ENCODE assay signal across 1 cellular context in the genomic region with DNA sequence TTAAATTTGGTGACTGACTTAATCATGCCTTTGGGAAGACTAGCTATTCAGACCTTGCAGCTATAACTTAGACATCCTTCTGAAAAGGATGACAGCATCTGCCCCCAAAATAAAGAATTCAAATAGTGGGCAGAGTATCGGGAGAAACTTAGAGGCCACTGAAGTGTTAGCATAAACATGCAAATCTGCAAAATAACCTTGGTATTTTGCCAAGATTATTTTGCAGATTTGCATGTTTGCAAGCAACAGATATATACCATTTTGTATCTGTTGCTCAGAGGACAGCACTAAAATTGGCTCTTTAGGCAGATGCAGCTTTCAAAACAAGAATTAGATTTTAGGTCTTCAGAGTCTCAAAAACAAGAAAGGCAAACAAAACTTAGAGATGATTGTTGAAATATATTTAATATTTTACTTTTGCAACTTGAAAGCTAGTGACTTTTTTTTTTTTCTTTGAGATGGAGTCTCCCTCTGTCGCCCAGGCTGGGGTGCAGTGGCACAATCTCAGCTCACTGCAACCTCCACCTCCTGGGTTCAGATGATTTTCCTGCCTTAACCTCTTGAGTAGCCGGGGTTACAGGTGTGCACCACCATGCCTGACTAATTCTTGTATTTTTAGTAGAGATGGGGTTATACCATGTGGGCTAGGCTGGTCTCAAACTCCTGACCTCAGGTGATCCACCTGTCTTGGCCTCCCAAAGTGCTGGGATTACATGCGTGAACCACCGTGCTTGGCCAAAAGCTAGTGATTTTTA.
TF ChIP-seq lines count a peak whose summit lies in the region.

No MANE protein-coding gene starts in this region.

TF ChIP-seq in GM23338, 12 proteins besides CTCF, POLR2A, EP300 and RAD21 (continued from another document):
- TF ChIP-seq, protein P1, sequence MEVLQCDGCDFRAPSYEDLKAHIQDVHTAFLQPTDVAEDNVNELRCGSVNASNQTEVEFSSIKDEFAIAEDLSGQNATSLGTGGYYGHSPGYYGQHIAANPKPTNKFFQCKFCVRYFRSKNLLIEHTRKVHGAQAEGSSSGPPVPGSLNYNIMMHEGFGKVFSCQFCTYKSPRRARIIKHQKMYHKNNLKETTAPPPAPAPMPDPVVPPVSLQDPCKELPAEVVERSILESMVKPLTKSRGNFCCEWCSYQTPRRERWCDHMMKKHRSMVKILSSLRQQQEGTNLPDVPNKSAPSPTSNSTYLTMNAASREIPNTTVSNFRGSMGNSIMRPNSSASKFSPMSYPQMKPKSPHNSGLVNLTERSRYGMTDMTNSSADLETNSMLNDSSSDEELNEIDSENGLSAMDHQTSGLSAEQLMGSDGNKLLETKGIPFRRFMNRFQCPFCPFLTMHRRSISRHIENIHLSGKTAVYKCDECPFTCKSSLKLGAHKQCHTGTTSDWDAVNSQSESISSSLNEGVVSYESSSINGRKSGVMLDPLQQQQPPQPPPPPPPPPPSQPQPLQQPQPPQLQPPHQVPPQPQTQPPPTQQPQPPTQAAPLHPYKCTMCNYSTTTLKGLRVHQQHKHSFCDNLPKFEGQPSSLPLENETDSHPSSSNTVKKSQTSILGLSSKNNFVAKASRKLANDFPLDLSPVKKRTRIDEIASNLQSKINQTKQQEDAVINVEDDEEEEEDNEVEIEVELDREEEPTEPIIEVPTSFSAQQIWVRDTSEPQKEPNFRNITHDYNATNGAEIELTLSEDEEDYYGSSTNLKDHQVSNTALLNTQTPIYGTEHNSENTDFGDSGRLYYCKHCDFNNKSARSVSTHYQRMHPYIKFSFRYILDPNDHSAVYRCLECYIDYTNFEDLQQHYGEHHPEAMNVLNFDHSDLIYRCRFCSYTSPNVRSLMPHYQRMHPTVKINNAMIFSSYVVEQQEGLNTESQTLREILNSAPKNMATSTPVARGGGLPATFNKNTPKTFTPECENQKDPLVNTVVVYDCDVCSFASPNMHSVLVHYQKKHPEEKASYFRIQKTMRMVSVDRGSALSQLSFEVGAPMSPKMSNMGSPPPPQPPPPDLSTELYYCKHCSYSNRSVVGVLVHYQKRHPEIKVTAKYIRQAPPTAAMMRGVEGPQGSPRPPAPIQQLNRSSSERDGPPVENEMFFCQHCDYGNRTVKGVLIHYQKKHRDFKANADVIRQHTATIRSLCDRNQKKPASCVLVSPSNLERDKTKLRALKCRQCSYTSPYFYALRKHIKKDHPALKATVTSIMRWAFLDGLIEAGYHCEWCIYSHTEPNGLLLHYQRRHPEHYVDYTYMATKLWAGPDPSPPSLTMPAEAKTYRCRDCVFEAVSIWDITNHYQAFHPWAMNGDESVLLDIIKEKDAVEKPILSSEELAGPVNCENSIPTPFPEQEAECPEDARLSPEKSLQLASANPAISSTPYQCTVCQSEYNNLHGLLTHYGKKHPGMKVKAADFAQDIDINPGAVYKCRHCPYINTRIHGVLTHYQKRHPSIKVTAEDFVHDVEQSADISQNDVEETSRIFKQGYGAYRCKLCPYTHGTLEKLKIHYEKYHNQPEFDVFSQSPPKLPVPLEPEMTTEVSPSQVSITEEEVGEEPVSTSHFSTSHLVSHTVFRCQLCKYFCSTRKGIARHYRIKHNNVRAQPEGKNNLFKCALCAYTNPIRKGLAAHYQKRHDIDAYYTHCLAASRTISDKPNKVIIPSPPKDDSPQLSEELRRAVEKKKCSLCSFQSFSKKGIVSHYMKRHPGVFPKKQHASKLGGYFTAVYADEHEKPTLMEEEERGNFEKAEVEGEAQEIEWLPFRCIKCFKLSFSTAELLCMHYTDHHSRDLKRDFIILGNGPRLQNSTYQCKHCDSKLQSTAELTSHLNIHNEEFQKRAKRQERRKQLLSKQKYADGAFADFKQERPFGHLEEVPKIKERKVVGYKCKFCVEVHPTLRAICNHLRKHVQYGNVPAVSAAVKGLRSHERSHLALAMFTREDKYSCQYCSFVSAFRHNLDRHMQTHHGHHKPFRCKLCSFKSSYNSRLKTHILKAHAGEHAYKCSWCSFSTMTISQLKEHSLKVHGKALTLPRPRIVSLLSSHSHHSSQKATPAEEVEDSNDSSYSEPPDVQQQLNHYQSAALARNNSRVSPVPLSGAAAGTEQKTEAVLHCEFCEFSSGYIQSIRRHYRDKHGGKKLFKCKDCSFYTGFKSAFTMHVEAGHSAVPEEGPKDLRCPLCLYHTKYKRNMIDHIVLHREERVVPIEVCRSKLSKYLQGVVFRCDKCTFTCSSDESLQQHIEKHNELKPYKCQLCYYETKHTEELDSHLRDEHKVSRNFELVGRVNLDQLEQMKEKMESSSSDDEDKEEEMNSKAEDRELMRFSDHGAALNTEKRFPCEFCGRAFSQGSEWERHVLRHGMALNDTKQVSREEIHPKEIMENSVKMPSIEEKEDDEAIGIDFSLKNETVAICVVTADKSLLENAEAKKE (CRISPR knock-in tag; IDR thresholded peaks at IDR 0.05) = no peak
- TF ChIP-seq, protein P2, sequence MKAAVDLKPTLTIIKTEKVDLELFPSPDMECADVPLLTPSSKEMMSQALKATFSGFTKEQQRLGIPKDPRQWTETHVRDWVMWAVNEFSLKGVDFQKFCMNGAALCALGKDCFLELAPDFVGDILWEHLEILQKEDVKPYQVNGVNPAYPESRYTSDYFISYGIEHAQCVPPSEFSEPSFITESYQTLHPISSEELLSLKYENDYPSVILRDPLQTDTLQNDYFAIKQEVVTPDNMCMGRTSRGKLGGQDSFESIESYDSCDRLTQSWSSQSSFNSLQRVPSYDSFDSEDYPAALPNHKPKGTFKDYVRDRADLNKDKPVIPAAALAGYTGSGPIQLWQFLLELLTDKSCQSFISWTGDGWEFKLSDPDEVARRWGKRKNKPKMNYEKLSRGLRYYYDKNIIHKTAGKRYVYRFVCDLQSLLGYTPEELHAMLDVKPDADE (IDR thresholded peaks at IDR 0.05) = no peak
- TF ChIP-seq EZH2phosphoT487 (IDR thresholded peaks at IDR 0.05; ENCODE audit: unreplicated experiment) = no peak
- TF ChIP-seq ZNF331 (CRISPR knock-in tag; IDR thresholded peaks at IDR 0.05; ENCODE audit: low read depth) = no peak
- no peak for TF ChIP-seq POLR2AphosphoS5 (IDR thresholded peaks at IDR 0.05; ENCODE audit: low read depth)
- TF ChIP-seq REST (IDR thresholded peaks at IDR 0.05; ENCODE audit: unreplicated experiment) = no peak
- TF ChIP-seq CREB1 (CRISPR knock-in tag; IDR thresholded peaks at IDR 0.05; ENCODE audit: low read depth) = no peak
- no peak for TF ChIP-seq JUNB (IDR thresholded peaks at IDR 0.05; ENCODE audit: unreplicated experiment)
